In the genomic region with DNA sequence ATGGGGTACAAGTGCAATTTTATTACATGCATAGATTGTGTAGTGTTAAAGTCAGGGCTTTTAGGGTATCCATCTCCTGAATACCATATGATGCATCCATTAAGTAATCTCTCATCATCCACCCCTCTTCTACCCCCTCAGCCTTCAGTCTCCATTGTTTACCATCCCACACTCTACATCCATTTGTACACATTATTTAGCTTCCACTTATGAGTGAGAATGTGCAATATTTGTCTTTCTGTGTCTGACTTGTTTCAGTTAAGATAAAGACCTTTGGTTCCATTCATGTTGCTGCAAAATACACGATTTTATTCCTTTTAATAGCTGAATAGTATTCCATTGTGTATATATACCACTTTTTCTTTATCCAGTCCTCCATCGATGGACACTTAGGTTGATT, we compare ENCODE assay signal across 1 cellular context.
TF ChIP-seq lines count a peak whose summit lies in the region.

No MANE protein-coding gene starts in this region.

TF ChIP-seq in HepG2, 621 proteins besides CTCF, POLR2A, EP300 and RAD21 (continued from another document):
- TF ChIP-seq, protein P1, sequence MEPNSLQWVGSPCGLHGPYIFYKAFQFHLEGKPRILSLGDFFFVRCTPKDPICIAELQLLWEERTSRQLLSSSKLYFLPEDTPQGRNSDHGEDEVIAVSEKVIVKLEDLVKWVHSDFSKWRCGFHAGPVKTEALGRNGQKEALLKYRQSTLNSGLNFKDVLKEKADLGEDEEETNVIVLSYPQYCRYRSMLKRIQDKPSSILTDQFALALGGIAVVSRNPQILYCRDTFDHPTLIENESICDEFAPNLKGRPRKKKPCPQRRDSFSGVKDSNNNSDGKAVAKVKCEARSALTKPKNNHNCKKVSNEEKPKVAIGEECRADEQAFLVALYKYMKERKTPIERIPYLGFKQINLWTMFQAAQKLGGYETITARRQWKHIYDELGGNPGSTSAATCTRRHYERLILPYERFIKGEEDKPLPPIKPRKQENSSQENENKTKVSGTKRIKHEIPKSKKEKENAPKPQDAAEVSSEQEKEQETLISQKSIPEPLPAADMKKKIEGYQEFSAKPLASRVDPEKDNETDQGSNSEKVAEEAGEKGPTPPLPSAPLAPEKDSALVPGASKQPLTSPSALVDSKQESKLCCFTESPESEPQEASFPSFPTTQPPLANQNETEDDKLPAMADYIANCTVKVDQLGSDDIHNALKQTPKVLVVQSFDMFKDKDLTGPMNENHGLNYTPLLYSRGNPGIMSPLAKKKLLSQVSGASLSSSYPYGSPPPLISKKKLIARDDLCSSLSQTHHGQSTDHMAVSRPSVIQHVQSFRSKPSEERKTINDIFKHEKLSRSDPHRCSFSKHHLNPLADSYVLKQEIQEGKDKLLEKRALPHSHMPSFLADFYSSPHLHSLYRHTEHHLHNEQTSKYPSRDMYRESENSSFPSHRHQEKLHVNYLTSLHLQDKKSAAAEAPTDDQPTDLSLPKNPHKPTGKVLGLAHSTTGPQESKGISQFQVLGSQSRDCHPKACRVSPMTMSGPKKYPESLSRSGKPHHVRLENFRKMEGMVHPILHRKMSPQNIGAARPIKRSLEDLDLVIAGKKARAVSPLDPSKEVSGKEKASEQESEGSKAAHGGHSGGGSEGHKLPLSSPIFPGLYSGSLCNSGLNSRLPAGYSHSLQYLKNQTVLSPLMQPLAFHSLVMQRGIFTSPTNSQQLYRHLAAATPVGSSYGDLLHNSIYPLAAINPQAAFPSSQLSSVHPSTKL (CRISPR knock-in tag; IDR thresholded peaks at IDR 0.05) = peak; percentile 83
- no peak for TF ChIP-seq MBNL3 (CRISPR knock-in tag; conservative IDR thresholded peaks at IDR 0.05)
- peak; percentile 91 for TF ChIP-seq FOXA3 (CRISPR knock-in tag; IDR thresholded peaks at IDR 0.05)
- TF ChIP-seq, protein P2, sequence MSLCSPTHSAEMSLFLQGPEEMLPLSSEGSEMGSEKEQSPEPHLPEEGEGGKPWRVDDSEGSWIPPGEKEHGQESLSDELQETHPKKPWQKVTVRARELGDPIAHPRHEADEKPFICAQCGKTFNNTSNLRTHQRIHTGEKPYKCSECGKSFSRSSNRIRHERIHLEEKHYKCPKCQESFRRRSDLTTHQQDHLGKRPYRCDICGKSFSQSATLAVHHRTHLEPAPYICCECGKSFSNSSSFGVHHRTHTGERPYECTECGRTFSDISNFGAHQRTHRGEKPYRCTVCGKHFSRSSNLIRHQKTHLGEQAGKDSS (CRISPR knock-in tag; IDR thresholded peaks at IDR 0.05; ENCODE audit: borderline replicate concordance, low read depth) = no peak
- TF ChIP-seq CEBPG (CRISPR knock-in tag; IDR thresholded peaks at IDR 0.05) = peak; percentile 44
- TF ChIP-seq ZNF766 (CRISPR knock-in tag; IDR thresholded peaks at IDR 0.05; ENCODE audit: borderline replicate concordance) = no peak
- TF ChIP-seq GATAD2A (CRISPR knock-in tag; IDR thresholded peaks at IDR 0.05) = peak; percentile 77
- no peak for TF ChIP-seq RCOR2 (CRISPR knock-in tag; IDR thresholded peaks at IDR 0.05)
- TF ChIP-seq, protein P3, sequence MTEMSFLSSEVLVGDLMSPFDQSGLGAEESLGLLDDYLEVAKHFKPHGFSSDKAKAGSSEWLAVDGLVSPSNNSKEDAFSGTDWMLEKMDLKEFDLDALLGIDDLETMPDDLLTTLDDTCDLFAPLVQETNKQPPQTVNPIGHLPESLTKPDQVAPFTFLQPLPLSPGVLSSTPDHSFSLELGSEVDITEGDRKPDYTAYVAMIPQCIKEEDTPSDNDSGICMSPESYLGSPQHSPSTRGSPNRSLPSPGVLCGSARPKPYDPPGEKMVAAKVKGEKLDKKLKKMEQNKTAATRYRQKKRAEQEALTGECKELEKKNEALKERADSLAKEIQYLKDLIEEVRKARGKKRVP (CRISPR knock-in tag; IDR thresholded peaks at IDR 0.05) = peak in 1 of 2 experiments; percentile 86; a peak in 2 of 4 replicates
- TF ChIP-seq SOX5 (CRISPR knock-in tag; IDR thresholded peaks at IDR 0.05; ENCODE audit: borderline replicate concordance) = peak; percentile 71; the same call in 1 of the 2 replicates
- TF ChIP-seq RARA (CRISPR knock-in tag; IDR thresholded peaks at IDR 0.05) = peak; percentile 64
- TF ChIP-seq FOXA1 (IDR thresholded peaks at IDR 0.05) = peak; percentile 53; the same call in 1 of the 2 replicates
- peak; percentile 92 for TF ChIP-seq FOXA1 (CRISPR knock-in tag; IDR thresholded peaks at IDR 0.05)
- TF ChIP-seq ISL2 (CRISPR knock-in tag; IDR thresholded peaks at IDR 0.05) = 0 out of 2 replicates have a peak, but pooled peaks have one; percentile 31
- no peak for TF ChIP-seq ZNF567 (CRISPR knock-in tag; IDR thresholded peaks at IDR 0.05; ENCODE audit: borderline replicate concordance)
- TF ChIP-seq BCL6 (CRISPR knock-in tag; IDR thresholded peaks at IDR 0.05) = peak; percentile 82
- peak; percentile 97 for TF ChIP-seq ZNF3 (CRISPR knock-in tag; IDR thresholded peaks at IDR 0.05)
- TF ChIP-seq, protein P4, sequence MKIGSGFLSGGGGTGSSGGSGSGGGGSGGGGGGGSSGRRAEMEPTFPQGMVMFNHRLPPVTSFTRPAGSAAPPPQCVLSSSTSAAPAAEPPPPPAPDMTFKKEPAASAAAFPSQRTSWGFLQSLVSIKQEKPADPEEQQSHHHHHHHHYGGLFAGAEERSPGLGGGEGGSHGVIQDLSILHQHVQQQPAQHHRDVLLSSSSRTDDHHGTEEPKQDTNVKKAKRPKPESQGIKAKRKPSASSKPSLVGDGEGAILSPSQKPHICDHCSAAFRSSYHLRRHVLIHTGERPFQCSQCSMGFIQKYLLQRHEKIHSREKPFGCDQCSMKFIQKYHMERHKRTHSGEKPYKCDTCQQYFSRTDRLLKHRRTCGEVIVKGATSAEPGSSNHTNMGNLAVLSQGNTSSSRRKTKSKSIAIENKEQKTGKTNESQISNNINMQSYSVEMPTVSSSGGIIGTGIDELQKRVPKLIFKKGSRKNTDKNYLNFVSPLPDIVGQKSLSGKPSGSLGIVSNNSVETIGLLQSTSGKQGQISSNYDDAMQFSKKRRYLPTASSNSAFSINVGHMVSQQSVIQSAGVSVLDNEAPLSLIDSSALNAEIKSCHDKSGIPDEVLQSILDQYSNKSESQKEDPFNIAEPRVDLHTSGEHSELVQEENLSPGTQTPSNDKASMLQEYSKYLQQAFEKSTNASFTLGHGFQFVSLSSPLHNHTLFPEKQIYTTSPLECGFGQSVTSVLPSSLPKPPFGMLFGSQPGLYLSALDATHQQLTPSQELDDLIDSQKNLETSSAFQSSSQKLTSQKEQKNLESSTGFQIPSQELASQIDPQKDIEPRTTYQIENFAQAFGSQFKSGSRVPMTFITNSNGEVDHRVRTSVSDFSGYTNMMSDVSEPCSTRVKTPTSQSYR (CRISPR knock-in tag; IDR thresholded peaks at IDR 0.05; ENCODE audit: borderline replicate concordance) = peak; percentile 38; the same call in 1 of the 2 replicates
- TF ChIP-seq NCOA2 (CRISPR knock-in tag; IDR thresholded peaks at IDR 0.05) = peak; percentile 77; the same call in 1 of the 2 replicates
- no peak for TF ChIP-seq WIZ (CRISPR knock-in tag; IDR thresholded peaks at IDR 0.05)
- TF ChIP-seq RXRB (CRISPR knock-in tag; IDR thresholded peaks at IDR 0.05; ENCODE audit: borderline replicate concordance) = 0 out of 2 replicates have a peak, but pooled peaks have one; percentile 21
- TF ChIP-seq FOXP1 (IDR thresholded peaks at IDR 0.05) = no peak
- TF ChIP-seq FOXP1 (CRISPR knock-in tag; IDR thresholded peaks at IDR 0.05) = peak; percentile 67
- TF ChIP-seq, protein P5, sequence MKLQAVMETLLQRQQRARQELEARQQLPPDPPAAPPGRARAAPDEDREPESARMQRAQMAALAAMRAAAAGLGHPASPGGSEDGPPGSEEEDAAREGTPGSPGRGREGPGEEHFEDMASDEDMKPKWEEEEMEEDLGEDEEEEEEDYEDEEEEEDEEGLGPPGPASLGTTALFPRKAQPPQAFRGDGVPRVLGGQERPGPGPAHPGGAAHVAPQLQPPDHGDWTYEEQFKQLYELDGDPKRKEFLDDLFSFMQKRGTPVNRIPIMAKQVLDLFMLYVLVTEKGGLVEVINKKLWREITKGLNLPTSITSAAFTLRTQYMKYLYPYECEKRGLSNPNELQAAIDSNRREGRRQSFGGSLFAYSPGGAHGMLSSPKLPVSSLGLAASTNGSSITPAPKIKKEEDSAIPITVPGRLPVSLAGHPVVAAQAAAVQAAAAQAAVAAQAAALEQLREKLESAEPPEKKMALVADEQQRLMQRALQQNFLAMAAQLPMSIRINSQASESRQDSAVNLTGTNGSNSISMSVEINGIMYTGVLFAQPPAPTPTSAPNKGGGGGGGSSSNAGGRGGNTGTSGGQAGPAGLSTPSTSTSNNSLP (IDR thresholded peaks at IDR 0.05; ENCODE audit: low read depth, low read length) = 0 out of 2 replicates have a peak, but pooled peaks have one; percentile 25
- TF ChIP-seq SIX1 (CRISPR knock-in tag; IDR thresholded peaks at IDR 0.05; ENCODE audit: borderline replicate concordance) = no peak
- no peak for TF ChIP-seq SOX6 (IDR thresholded peaks at IDR 0.05)
- peak; percentile 22; the same call in 1 of the 2 replicates for TF ChIP-seq SOX6 (CRISPR knock-in tag; IDR thresholded peaks at IDR 0.05)
- peak; percentile 38; the same call in 1 of the 2 replicates for TF ChIP-seq ZNF12 (CRISPR knock-in tag; IDR thresholded peaks at IDR 0.05)
- no peak for TF ChIP-seq FOXM1 (CRISPR knock-in tag; IDR thresholded peaks at IDR 0.05)
- TF ChIP-seq KLF16 (CRISPR knock-in tag; IDR thresholded peaks at IDR 0.05) = peak in 1 of 2 experiments; percentile 45; a peak in 1 of 4 replicates
